ENCODE assay signal across 8 cellular contexts in the genomic region with DNA sequence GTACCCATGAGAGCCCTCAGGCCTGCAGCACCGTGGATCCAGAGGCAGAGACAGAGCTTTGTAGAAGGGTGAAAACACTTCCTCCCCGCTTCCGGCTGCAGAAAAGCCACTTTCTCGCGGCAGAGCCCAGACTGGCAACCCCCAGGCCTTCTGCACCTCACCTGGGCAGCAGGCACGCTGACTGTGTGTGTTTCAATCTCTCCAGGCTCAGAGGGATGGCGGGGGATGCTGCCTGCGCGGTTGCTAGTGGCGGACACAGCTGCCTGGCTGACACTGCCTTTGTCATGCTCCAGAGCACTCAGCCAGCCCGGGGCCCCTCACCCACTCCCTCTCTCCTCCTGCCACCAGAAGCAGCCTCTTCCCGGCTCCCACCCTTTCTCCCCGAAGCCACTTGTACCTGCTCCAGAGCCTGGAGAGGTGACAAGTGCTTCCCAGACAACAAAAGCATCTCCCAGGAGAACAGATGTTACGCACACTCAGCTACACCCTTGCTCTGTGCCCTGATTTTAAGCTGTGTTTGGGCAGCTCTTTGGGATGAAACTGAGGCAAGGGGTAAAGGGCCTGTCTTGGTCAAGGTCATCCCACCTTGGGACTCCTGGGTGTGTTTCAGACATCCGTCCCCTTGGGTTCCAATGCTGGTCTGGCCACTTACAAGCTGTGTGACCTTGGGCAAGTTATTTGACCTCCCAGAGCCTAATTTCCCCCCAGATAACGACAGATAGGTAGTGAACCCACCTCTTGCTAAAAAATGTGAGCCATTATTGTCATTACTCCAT. TPM values are rescaled to one million over a fixed set of nuclear protein-coding genes. Genes with fewer than 3 reads are reported as not detected.
A peak's percentile ranks its signal among the peaks of the same experiment; 100 is the strongest.
DNase-seq lines count a peak whose midpoint lies in the region; ATAC-seq, FAIRE-seq and TF ChIP-seq lines count a peak whose summit lies in the region.

No MANE protein-coding gene starts in this region.

- no peaks in the 10 kb centered on the region for H3K27me3 Mint-ChIP-seq in stimulated activated memory B cell treated with anti-CD40 and anti-IgM and Interleukin-4, amounts not matched to agents 10 μg/mL and 1 μg/mL and 100 μg/mL, for 72 hours

- no peak for ATAC-seq in stimulated activated memory B cell treated with anti-CD40 and anti-IgM and Interleukin-4, amounts not matched to agents 10 μg/mL and 1 μg/mL and 100 μg/mL, for 72 hours
- no peak for ATAC-seq in GM18861 (IDR thresholded peaks at IDR 0.05; ENCODE audit: unreplicated experiment)
- ATAC-seq in GM21367 (IDR thresholded peaks at IDR 0.05; ENCODE audit: unreplicated experiment), result no peak

- peak overlapping the region; percentile 92 for H3K4me3 ChIP-seq in iPS-15b (ENCODE audit: low read depth, low read length)

- no peaks in the 10 kb centered on the region for H3K27me3 ChIP-seq in iPS-15b (ENCODE audit: control insufficient read depth, insufficient read depth, low read length)

- TF ChIP-seq POLR2A in GM12891 (IDR thresholded peaks at IDR 0.05; ENCODE audit: low read depth, low read length), result 0 out of 2 replicates have a peak, but pooled peaks have one; percentile 7

- DNase-seq in GM12891 (ENCODE audit: insufficient read length, low spot score) (peak; percentile 60), NCI-H345 (lab: John Stamatoyannopoulos, UW) (peak; percentile 86), NCI-H226 (no peak)
- peak; percentile 43 for DNase-seq in activated naive CD4-positive, alpha-beta T cell treated with Interleukin-2 at 50 U/mL for 16 hours

- H3K9me3 ChIP-seq in iPS-15b (ENCODE audit: control insufficient read depth, insufficient read depth, low read length), result no peaks in the 10 kb centered on the region

- peaks cover 43% of the 10 kb centered on the region for H3K4me1 Mint-ChIP-seq in stimulated activated memory B cell treated with anti-CD40 and anti-IgM and Interleukin-4, amounts not matched to agents 10 μg/mL and 1 μg/mL and 100 μg/mL, for 72 hours

- H3K4me1 ChIP-seq in iPS-15b (ENCODE audit: control insufficient read depth, insufficient read depth, low read length), result peaks cover 9% of the 10 kb centered on the region

- peak overlapping the region; percentile 80 for H3K4me3 Mint-ChIP-seq in stimulated activated memory B cell treated with anti-CD40 and anti-IgM and Interleukin-4, amounts not matched to agents 10 μg/mL and 1 μg/mL and 100 μg/mL, for 72 hours

- peaks cover 3% of the 10 kb centered on the region for H3K9me3 Mint-ChIP-seq in stimulated activated memory B cell treated with anti-CD40 and anti-IgM and Interleukin-4, amounts not matched to agents 10 μg/mL and 1 μg/mL and 100 μg/mL, for 72 hours

- peak overlapping the region; percentile 92 for H3K27ac Mint-ChIP-seq in stimulated activated memory B cell treated with anti-CD40 and anti-IgM and Interleukin-4, amounts not matched to agents 10 μg/mL and 1 μg/mL and 100 μg/mL, for 72 hours

- H3K9ac ChIP-seq in iPS-15b (ENCODE audit: low read depth, low read length), result peak overlapping the region; percentile 71

- peak; percentile 45 for FAIRE-seq in GM12891 (lab: Jason Lieb, UNC)

- peaks cover 3% of the 10 kb centered on the region for H3K36me3 ChIP-seq in iPS-15b (ENCODE audit: control insufficient read depth, insufficient read depth, low read length)

- H3K36me3 Mint-ChIP-seq in stimulated activated memory B cell treated with anti-CD40 and anti-IgM and Interleukin-4, amounts not matched to agents 10 μg/mL and 1 μg/mL and 100 μg/mL, for 72 hours, result peaks cover 14% of the 10 kb centered on the region

TF ChIP-seq in GM12891, 5 proteins besides CTCF, POLR2A, EP300 and RAD21:
- TF ChIP-seq TAF1 (IDR thresholded peaks at IDR 0.05; ENCODE audit: low read depth, low read length), result no peak
- peak; percentile 74 for TF ChIP-seq PAX5 (IDR thresholded peaks at IDR 0.05; ENCODE audit: insufficient read depth, low read length, severe bottlenecking)
- TF ChIP-seq SPI1 (IDR thresholded peaks at IDR 0.05; ENCODE audit: low read depth, low read length), result peak; percentile 19; the same call in 1 of the 2 replicates

RNA-seq across cellular contexts. Expression of a gene that starts 9.2 kb away (rescaled TPM):
- polyA plus RNA-seq in GM12891 (2012; ENCODE audit: low read depth, missing spikeins), result 0.31 TPM

RNA-seq across cellular contexts. Expression of a gene that starts 33.8 kb away (rescaled TPM):
- polyA plus RNA-seq in GM12891 (2012; ENCODE audit: low read depth, missing spikeins), result 5.7 TPM

RNA-seq across cellular contexts. Expression of a gene that starts 44.5 kb away (rescaled TPM):
- 42.2 TPM for polyA plus RNA-seq in GM12891 (2012; ENCODE audit: low read depth, missing spikeins)
